ENCODE assay signal across 8 cellular contexts in the genomic region with DNA sequence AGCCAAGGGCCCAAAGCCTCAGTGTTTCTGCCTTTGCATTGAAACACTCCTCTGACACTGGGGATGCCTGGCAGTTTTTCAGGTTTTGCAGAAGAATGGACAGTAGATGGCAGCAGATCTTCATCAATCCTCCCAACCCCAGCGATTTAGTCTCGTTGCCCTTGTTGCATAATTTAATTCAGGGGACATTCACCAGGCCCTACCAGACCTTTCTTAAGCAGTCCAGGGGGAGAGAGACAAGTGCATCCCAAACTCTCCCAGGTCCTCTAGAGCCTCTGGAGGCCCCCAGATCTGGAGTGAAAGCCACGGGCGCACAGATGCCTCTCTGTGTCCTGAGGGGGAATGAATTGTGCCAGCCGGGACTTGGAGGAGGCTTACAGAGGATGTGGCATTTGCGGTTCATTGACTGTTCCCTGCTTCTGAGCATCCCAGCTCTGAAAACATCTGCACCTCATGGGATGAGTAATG. TPM values are rescaled to one million over a fixed set of nuclear protein-coding genes. Genes with fewer than 3 reads are reported as not detected.
DNase-seq lines count a peak whose midpoint lies in the region; ATAC-seq and TF ChIP-seq lines count a peak whose summit lies in the region.

No MANE protein-coding gene starts in this region.

- H3K27ac ChIP-seq in mesendoderm (ENCODE audit: low read depth, low read length), result no peak overlapping the region
- H3K27ac ChIP-seq in upper lobe of left lung, result peak overlapping the region in 1 of 4 donors; percentile 54

- H3K9ac ChIP-seq in mesendoderm (ENCODE audit: low read length), result no peak overlapping the region

- H3K9me3 Mint-ChIP-seq in activated T-cell treated with anti-CD3 and anti-CD28 coated beads, Interleukin-2, amount 50 U/mL, for 24 hours, result no peaks in the 10 kb centered on the region
- H3K9me3 Mint-ChIP-seq in endothelial cell (ENCODE audit: unreplicated experiment), result no peaks in the 10 kb centered on the region

- WGBS in mesendoderm (ENCODE audit: extremely low coverage, insufficient coverage, low lambda C conversion rate), result no CpG with 5 or more reads among the region's 6 CpGs
- WGBS in upper lobe of left lung, 2 donors, result 33 to 51% methylated on average over 6 of the region's 6 CpGs

- H3K4ac ChIP-seq in mesendoderm (ENCODE audit: low read depth, low read length), result no peak overlapping the region

- H3K4me3 ChIP-seq in H7 (ENCODE audit: insufficient read depth, low read depth, low read length) (no peak overlapping the region), mesendoderm (ENCODE audit: low read length) (no peak overlapping the region), upper lobe of left lung (no peak overlapping the region)

- DNase-seq in activated T-cell treated with anti-CD3 and anti-CD28 coated beads for 1 hour (ENCODE audit: low read depth), result peak; percentile 7
- DNase-seq in activated T-cell treated with anti-CD3 and anti-CD28 coated beads, Interleukin-2, amount 50 U/mL, for 24 hours, result no peak
- DNase-seq in H7, result peak; percentile 88
- DNase-seq in NCI-H128 (lab: John Stamatoyannopoulos, UW; ENCODE audit: unreplicated experiment), result peak; percentile 50
- peak; percentile 73 for DNase-seq in SW480 (ENCODE audit: low spot score)
- DNase-seq in endothelial cell (ENCODE audit: low spot score), result peak; percentile 58
- peak; percentile 74 for DNase-seq in mesendoderm
- peak in 1 of 2 donors; percentile 55 for DNase-seq in upper lobe of left lung

- H3K4me2 ChIP-seq in mesendoderm (ENCODE audit: low read length), result no peak overlapping the region

- H3K23ac ChIP-seq in mesendoderm (ENCODE audit: low read length), result no peak overlapping the region

- no peak overlapping the region for H2AK5ac ChIP-seq in mesendoderm (ENCODE audit: low read length)

- no peak overlapping the region for H3K18ac ChIP-seq in mesendoderm (ENCODE audit: low read length)

- no peaks in the 10 kb centered on the region for H3K79me1 ChIP-seq in mesendoderm (ENCODE audit: low read length)

- no peaks in the 10 kb centered on the region for H3K9me3 ChIP-seq in upper lobe of left lung

- no peak overlapping the region for H2BK120ac ChIP-seq in mesendoderm (ENCODE audit: low read depth, low read length)

- H2BK15ac ChIP-seq in mesendoderm (replicated peaks; ENCODE audit: low read depth), result no peak overlapping the region

- ATAC-seq in upper lobe of left lung (ENCODE audit: low FRiP score in 2 of 2), result peak; percentile 70 to 85

- no peaks in the 10 kb centered on the region for H3K79me2 ChIP-seq in mesendoderm (ENCODE audit: control insufficient read depth, insufficient read depth, low read length)

- no peak overlapping the region for H4K8ac ChIP-seq in mesendoderm (ENCODE audit: low read depth, low read length)

- H3K36me3 ChIP-seq in H7 (replicated peaks; ENCODE audit: control insufficient read depth, insufficient read depth, low read length) (no peaks in the 10 kb centered on the region), mesendoderm (ENCODE audit: control insufficient read depth, insufficient read depth, low read length) (no peaks in the 10 kb centered on the region), upper lobe of left lung (peaks cover 0 to 7% (median 1%) of the 10 kb centered on the region in 4 donors)

- no peak for TF ChIP-seq POLR2A in upper lobe of left lung (IDR thresholded peaks at IDR 0.05)

- TF ChIP-seq CTCF in endothelial cell (IDR thresholded peaks at IDR 0.05; ENCODE audit: unreplicated experiment) (peak; percentile 68), upper lobe of left lung (IDR thresholded peaks at IDR 0.05) (peak; percentile 61 to 81 (median 68))

- H4K5ac ChIP-seq in mesendoderm (ENCODE audit: low read length), result no peak overlapping the region

- H3K4me1 Mint-ChIP-seq in activated T-cell treated with anti-CD3 and anti-CD28 coated beads, Interleukin-2, amount 50 U/mL, for 24 hours (ENCODE audit: low read depth), result peaks cover 15% of the 10 kb centered on the region
- H3K4me1 Mint-ChIP-seq in endothelial cell (ENCODE audit: unreplicated experiment), result peaks cover 13% of the 10 kb centered on the region

- H3K56ac ChIP-seq in mesendoderm (ENCODE audit: low read length), result no peak overlapping the region

- no peak overlapping the region for H3K27ac Mint-ChIP-seq in activated T-cell treated with anti-CD3 and anti-CD28 coated beads, Interleukin-2, amount 50 U/mL, for 24 hours
- no peak overlapping the region for H3K27ac Mint-ChIP-seq in endothelial cell (ENCODE audit: unreplicated experiment)

- H3K4me1 ChIP-seq in mesendoderm (ENCODE audit: control insufficient read depth, low read depth, low read length) (no peaks in the 10 kb centered on the region), upper lobe of left lung (peaks cover 18 to 41% (median 38%) of the 10 kb centered on the region in 4 donors)

- TF ChIP-seq EP300 in upper lobe of left lung (IDR thresholded peaks at IDR 0.05), result no peak

- H2BK5ac ChIP-seq in mesendoderm (ENCODE audit: low read length), result no peak overlapping the region

- no peak overlapping the region for H3K4me3 Mint-ChIP-seq in activated T-cell treated with anti-CD3 and anti-CD28 coated beads, Interleukin-2, amount 50 U/mL, for 24 hours
- H3K4me3 Mint-ChIP-seq in endothelial cell (ENCODE audit: unreplicated experiment), result no peak overlapping the region

- H3K36me3 Mint-ChIP-seq in activated T-cell treated with anti-CD3 and anti-CD28 coated beads, Interleukin-2, amount 50 U/mL, for 24 hours (ENCODE audit: low read depth), result no peaks in the 10 kb centered on the region
- no peaks in the 10 kb centered on the region for H3K36me3 Mint-ChIP-seq in endothelial cell (ENCODE audit: low read depth, unreplicated experiment)

- H3K27me3 Mint-ChIP-seq in activated T-cell treated with anti-CD3 and anti-CD28 coated beads, Interleukin-2, amount 50 U/mL, for 24 hours, result no peaks in the 10 kb centered on the region
- no peaks in the 10 kb centered on the region for H3K27me3 Mint-ChIP-seq in endothelial cell (ENCODE audit: unreplicated experiment)

- H3K27me3 ChIP-seq in H7 (ENCODE audit: control insufficient read depth, insufficient read depth, low read length), result no peaks in the 10 kb centered on the region
- H3K27me3 ChIP-seq in mesendoderm (ENCODE audit: insufficient read depth, low read length, poor library complexity), result no peaks in the 10 kb centered on the region
- H3K27me3 ChIP-seq in upper lobe of left lung, result no peaks in the 10 kb centered on the region

RNA-seq across cellular contexts. Expression of gene MINDY4, which starts 29.6 kb away (rescaled TPM):
- 1.4 and 2.0 TPM in 2 replicates for total RNA-seq in H7 (2014; rRNA removed; shearing (Covaris generic))
- total RNA-seq in endothelial cell (ENCODE audit: unreplicated experiment) (4.7 TPM), upper lobe of left lung (10 to 100 TPM in 5 of 6 donors, 1 to 10 TPM in 1; 7.7 to 43.0 (median 19.4) TPM)
- 2.2 TPM for polyA plus RNA-seq in mesendoderm (2013, experiment 1 of 2)
- polyA plus RNA-seq in mesendoderm (2013, experiment 2 of 2), result 2.1 TPM

RNA-seq across cellular contexts. Expression of gene INMT, which starts 48.9 kb away (rescaled TPM):
- total RNA-seq in H7 (2014; rRNA removed; shearing (Covaris generic)), result 1.0 and 3.9 TPM in 2 replicates
- 1.4 TPM for total RNA-seq in endothelial cell (ENCODE audit: unreplicated experiment)
- polyA plus RNA-seq in mesendoderm (2013, experiment 1 of 2), result 0.03 TPM
- 0.01 TPM for polyA plus RNA-seq in mesendoderm (2013, experiment 2 of 2)
- total RNA-seq in upper lobe of left lung, result 100 to 1,000 TPM in 5 of 6 donors, 10 to 100 TPM in 1; 70.5 to 447 (median 322) TPM

Comparison
In these comparisons a context has a peak if more than half of its experiments do, and no peak if none do; other contexts are left out.
1. RNA of gene INMT, which starts 48.9 kb away (total RNA-seq): 70.5 to 447 TPM in upper lobe of left lung; 1.4 TPM in endothelial cell (single experiment) and 1.0 to 3.9 TPM in H7; every median in the first group is over 10 times any median in the second.